In the genomic region with DNA sequence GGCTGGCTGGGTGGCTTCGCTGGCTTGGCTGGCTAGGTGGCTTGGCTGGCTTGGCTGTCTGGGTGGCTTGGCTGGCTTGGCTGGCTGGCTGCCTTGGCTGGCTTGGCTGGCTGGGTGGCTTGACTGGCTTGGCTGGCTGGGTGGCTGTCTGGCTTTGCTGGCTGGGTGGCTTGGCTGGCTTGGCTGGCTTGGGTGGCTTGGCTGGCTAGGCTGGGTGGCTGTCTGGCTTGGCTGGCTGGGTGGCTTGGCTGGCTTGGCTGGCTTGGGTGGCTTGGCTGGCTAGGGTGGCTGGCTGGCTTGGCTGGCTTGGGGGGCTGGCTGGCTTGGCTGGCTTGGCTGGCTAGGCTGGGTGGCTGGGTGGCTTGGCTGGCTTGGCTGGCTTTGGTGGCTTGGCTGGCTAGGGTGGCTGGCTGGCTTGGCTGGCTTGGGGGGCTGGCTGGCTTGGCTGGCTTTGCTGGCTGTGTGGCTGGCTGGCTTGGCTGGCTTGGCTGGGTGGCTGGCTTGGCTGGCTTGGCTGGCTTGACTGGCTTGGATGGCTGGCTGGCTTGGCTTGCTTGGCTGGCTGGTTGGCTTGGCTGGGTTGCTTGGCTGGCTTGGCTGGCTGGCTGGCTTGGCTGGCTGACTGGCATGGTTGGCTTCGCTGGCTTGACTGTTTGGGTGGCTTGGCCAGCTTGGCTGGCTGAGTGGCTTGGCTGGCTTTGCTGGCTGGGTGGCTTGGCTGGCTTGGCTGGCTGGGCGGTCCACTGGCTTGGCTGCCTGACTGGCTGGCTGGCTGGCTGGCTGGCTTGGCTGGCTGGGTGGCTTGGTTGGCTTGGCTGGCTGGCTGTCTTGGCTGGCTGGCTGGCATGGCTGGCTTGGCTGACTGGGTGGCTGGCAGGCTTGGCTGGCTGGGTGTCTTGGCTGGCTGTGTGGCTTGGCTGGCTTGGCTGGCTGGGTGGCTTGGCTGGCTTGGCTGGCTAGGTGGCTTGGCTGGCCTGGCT, we compare ENCODE assay signal across 8 cellular contexts.
DNase-seq lines count a peak whose midpoint lies in the region; ATAC-seq and TF ChIP-seq lines count a peak whose summit lies in the region.
"Not testable (repeated sequence)": the region's sequence is repeated elsewhere in the genome, so short reads cannot be mapped to it uniquely, and the experiment has no call there.

No MANE protein-coding gene starts in this region.

- not testable (repeated sequence) for H3K27me3 Mint-ChIP-seq in Caco-2 (ENCODE audit: insufficient read depth, unreplicated experiment); osteocyte (ENCODE audit: unreplicated experiment); type B pancreatic cell

- peak; percentile 7 to 38 for DNase-seq in Caco-2
- peak; percentile 69 for DNase-seq in RWPE2 (ENCODE audit: low spot score)
- DNase-seq in activated T-cell treated with anti-CD3 and anti-CD28 coated beads, Interleukin-2, amount 50 U/mL, for 1 hour: peak; percentile 22
- DNase-seq in activated naive CD4-positive, alpha-beta T cell treated with anti-CD3 and anti-CD28 coated beads, Interleukin-2, amount 50 U/mL, for 72 hours (ENCODE audit: low spot score in 2 of 2): peak; percentile 9 to 67
- peak; percentile 67 for DNase-seq in cardiac septum (ENCODE audit: low spot score)
- DNase-seq in left lobe of liver (ENCODE audit: low spot score): peak; percentile 47
- DNase-seq in osteocyte (ENCODE audit: extremely low spot score, unreplicated experiment): peak; percentile 89
- DNase-seq in type B pancreatic cell (ENCODE audit: extremely low spot score, unreplicated experiment): peak; percentile 77

- H3K4me3 Mint-ChIP-seq in Caco-2 (ENCODE audit: unreplicated experiment); osteocyte (ENCODE audit: unreplicated experiment); type B pancreatic cell: not testable (repeated sequence)

- not testable (repeated sequence) for H3K4me1 ChIP-seq in Caco-2; RWPE2 (ENCODE audit: insufficient read depth, poor library complexity, severe bottlenecking)

- intact Hi-C loops in Caco-2 (cut with micrococcal nuclease; ENCODE audit: unreplicated experiment); cardiac septum (cut with DNase I): not testable (repeated sequence)

- not testable (repeated sequence) for H3K4me3 ChIP-seq in Caco-2 (ENCODE audit: low read depth, low read length); RWPE2 (ENCODE audit: severe bottlenecking)

- not testable (repeated sequence) for ATAC-seq in RWPE2 (ENCODE audit: low read depth); activated naive CD4-positive, alpha-beta T cell treated with anti-CD3 and anti-CD28 coated beads, Interleukin-2, amount 50 U/mL, for 72 hours; left lobe of liver

- H3K9me3 ChIP-seq in Caco-2; RWPE2 (ENCODE audit: severe bottlenecking): not testable (repeated sequence)

- H3K27ac Mint-ChIP-seq in Caco-2 (ENCODE audit: unreplicated experiment); activated naive CD4-positive, alpha-beta T cell treated with anti-CD3 and anti-CD28 coated beads, Interleukin-2, amount 50 U/mL, for 72 hours; osteocyte (ENCODE audit: unreplicated experiment); type B pancreatic cell: not testable (repeated sequence)

- POLR2A ChIA-PET in Caco-2 (lab: Charles Lee): not testable (repeated sequence)

- not testable (repeated sequence) for TF ChIP-seq CTCF in Caco-2 (IDR thresholded peaks at IDR 0.05; ENCODE audit: insufficient read depth in 1 of 2, low read depth in 1 of 2, low read length in 1 of 2, severe bottlenecking in 1 of 2, unreplicated experiment in 1 of 2); RWPE2 (IDR thresholded peaks at IDR 0.05; ENCODE audit: poor library complexity, severe bottlenecking); osteocyte (IDR thresholded peaks at IDR 0.05); type B pancreatic cell (conservative IDR thresholded peaks at IDR 0.05)

- H3K27me3 ChIP-seq in Caco-2 (replicated peaks; ENCODE audit: control insufficient read depth, insufficient read depth, low read length); RWPE2 (ENCODE audit: insufficient read depth, poor library complexity, severe bottlenecking): not testable (repeated sequence)

- CTCF ChIA-PET in Caco-2 (lab: Charles Lee): not testable (repeated sequence)

- not testable (repeated sequence) for H3K9me3 Mint-ChIP-seq in Caco-2 (ENCODE audit: unreplicated experiment); activated naive CD4-positive, alpha-beta T cell treated with anti-CD3 and anti-CD28 coated beads, Interleukin-2, amount 50 U/mL, for 72 hours; osteocyte (ENCODE audit: unreplicated experiment); type B pancreatic cell

- not testable (repeated sequence) for H3K36me3 Mint-ChIP-seq in Caco-2 (ENCODE audit: insufficient read depth, unreplicated experiment); activated naive CD4-positive, alpha-beta T cell treated with anti-CD3 and anti-CD28 coated beads, Interleukin-2, amount 50 U/mL, for 72 hours; osteocyte (ENCODE audit: unreplicated experiment); type B pancreatic cell

- H3K36me3 ChIP-seq in Caco-2 (ENCODE audit: control insufficient read depth, insufficient read depth, low read length); RWPE2 (ENCODE audit: low read depth): not testable (repeated sequence)

- H3K27ac ChIP-seq in RWPE2 (ENCODE audit: poor library complexity, severe bottlenecking): not testable (repeated sequence)

- H3K4me1 Mint-ChIP-seq in Caco-2 (ENCODE audit: low read depth, unreplicated experiment); osteocyte (ENCODE audit: unreplicated experiment); type B pancreatic cell (ENCODE audit: unreplicated experiment): not testable (repeated sequence)

- BruUV-seq in Caco-2 (replicated peaks; lab: Mats Ljungman, UMichigan): not testable (repeated sequence)

Comparison
In these comparisons a context has a peak if more than half of its experiments do, and no peak if none do; other contexts are left out.
1. DNase-seq: peak in every context shown above with its lines; median percentile 89 in osteocyte; 77 in type B pancreatic cell; 69 in RWPE2; 67 in cardiac septum; 47 in left lobe of liver; 38 in activated naive CD4-positive, alpha-beta T cell treated with anti-CD3 and anti-CD28 coated beads, Interleukin-2, amount 50 U/mL, for 72 hours; 22 in Caco-2; 22 in activated T-cell treated with anti-CD3 and anti-CD28 coated beads, Interleukin-2, amount 50 U/mL, for 1 hour.